In genomic region chr16:85550422-85551318, GRCh38 we compare ENCODE assay signal across 16 cellular contexts.
DNase-seq lines count a peak whose midpoint lies in the region; ATAC-seq and TF ChIP-seq lines count a peak whose summit lies in the region.
"Had no signal": no experiment of that assay in that cellular context is flagged by ENCODE, and none has a peak within 500 bp of the region (broad histone marks: within the 10 kb centered on the region; RNA-seq: fewer than 3 reads in every experiment).

No MANE protein-coding gene starts in this region.

- H3K36me3 Mint-ChIP-seq in H9 (ENCODE audit: insufficient read depth in 1 of 3, low read depth in 3 of 3): no peaks in the 10 kb centered on the region; a peak in 1 of 7 replicates
- no peaks in the 10 kb centered on the region for H3K36me3 Mint-ChIP-seq in neural progenitor cell

- no peaks in the 10 kb centered on the region for H3K9me3 Mint-ChIP-seq in H9
- H3K9me3 Mint-ChIP-seq in neural progenitor cell: peaks cover 2% of the 10 kb centered on the region
- H3K9me3 Mint-ChIP-seq: activated CD4-positive, alpha-beta memory T cell treated with anti-CD3 and anti-CD28 coated beads, Interleukin-2, amount 10 ng/mL, durations not matched to agents 7 days and 5 days; stimulated activated naive B cell treated with anti-CD40 and anti-IgM and Interleukin-4, amounts not matched to agents 10 μg/mL and 1 μg/mL and 100 μg/mL, for 72 hours had no signal

- H4K20me1 ChIP-seq in H9 (ENCODE audit: control insufficient read depth, insufficient read depth, insufficient read length) (no peaks in the 10 kb centered on the region), neural progenitor cell (ENCODE audit: low read depth) (peaks cover 4% of the 10 kb centered on the region), PC-9 (ENCODE audit: insufficient read depth) (no peaks in the 10 kb centered on the region)

- CTCF ChIA-PET in BJ (lab: Yijun Ruan, JAX): interaction anchor here (0.7 to 1.8 kb wide), 7 partner anchors 28 to 797 kb away, joined by 3 to 7 read pairs (median 4); no protein-coding TSS in a partner anchor
- CTCF ChIA-PET in PC-9 (lab: Charles Lee): interaction anchor here (0.6 kb wide), 1 partner anchor 444 kb away, joined by 6 read pairs; no protein-coding TSS in a partner anchor

- no peak for ATAC-seq in HG02970 (IDR thresholded peaks at IDR 0.05; ENCODE audit: low FRiP score, unreplicated experiment)
- ATAC-seq: gastroesophageal sphincter; stimulated activated naive B cell treated with anti-CD40 and anti-IgM and Interleukin-4, amounts not matched to agents 10 μg/mL and 1 μg/mL and 100 μg/mL, for 72 hours had no signal

- H3T11ph ChIP-seq in H9 (ENCODE audit: low read length): no peak overlapping the region

- no peak overlapping the region for H3K14ac ChIP-seq in H9 (ENCODE audit: insufficient read depth, low read length)

- H2BK12ac ChIP-seq in H9 (ENCODE audit: insufficient read length, low read depth, low read length): no peak overlapping the region

- peak; percentile 48; the same call in 1 of the 2 replicates for TF ChIP-seq CTCF in BJ (IDR thresholded peaks at IDR 0.05; ENCODE audit: insufficient read depth, low read depth, low read length)
- peak; percentile 41; the same call in 2 of the 3 replicates for TF ChIP-seq CTCF in H9 (conservative IDR thresholded peaks at IDR 0.05)
- peak in 20 of 56 donors; percentile 1 to 41 (median 16) for TF ChIP-seq CTCF in dorsolateral prefrontal cortex (IDR thresholded peaks at IDR 0.05 in 54 of 56, conservative IDR thresholded peaks at IDR 0.05 in 2 of 56; ENCODE audit: low read depth in 1 of 56, partially characterized antibody in 56 of 56)
- TF ChIP-seq CTCF in neural progenitor cell (IDR thresholded peaks at IDR 0.05): peak; percentile 26
- TF ChIP-seq CTCF in PC-9 (conservative IDR thresholded peaks at IDR 0.05): no peak

- H2BK15ac ChIP-seq in H9 (ENCODE audit: low read depth, low read length): no peak overlapping the region

- no peak overlapping the region for H2AK5ac ChIP-seq in H9 (ENCODE audit: insufficient read length, low read length)

- H2BK120ac ChIP-seq in H9 (ENCODE audit: low read depth, low read length, poor library complexity, severe bottlenecking): no peak overlapping the region

- DNase-seq in BJ (ENCODE audit: low read depth) (no peak), H9 (no peak), dorsolateral prefrontal cortex (no peak), neural progenitor cell (ENCODE audit: low spot score) (no peak), PC-9 (no peak), hypothalamus (lab: John Stamatoyannopoulos, UW) (no peak)
- no peak for DNase-seq in activated naive CD4-positive, alpha-beta T cell (lab: John Stamatoyannopoulos, UW)
- DNase-seq: activated CD4-positive, alpha-beta memory T cell treated with anti-CD3 and anti-CD28 coated beads, Interleukin-2, amount 10 ng/mL, durations not matched to agents 7 days and 5 days; activated gamma-delta T cell; GOT3; NCI-H345; stimulated activated CD4-positive, alpha-beta T cell treated with anti-CD3 and anti-CD28 coated beads, Interleukin-2, amount 100 ng/mL, for 24 hours; stimulated activated naive B cell treated with anti-CD40 and anti-IgM and Interleukin-4, amounts not matched to agents 10 μg/mL and 1 μg/mL and 100 μg/mL, for 72 hours had no signal

- no peaks in the 10 kb centered on the region for H3K79me1 ChIP-seq in H9 (ENCODE audit: insufficient read depth, low read depth, low read length, poor library complexity, severe bottlenecking)

- H3K4me2 ChIP-seq in H9 (ENCODE audit: insufficient read depth, insufficient read length, low read length) (no peak overlapping the region), neural progenitor cell (no peak overlapping the region), PC-9 (no peak overlapping the region)

- H3K27me3 ChIP-seq in BJ (ENCODE audit: control insufficient read depth, insufficient read depth, low read length): no peaks in the 10 kb centered on the region
- H3K27me3 ChIP-seq in H9 (ENCODE audit: insufficient read depth, low read length): no peaks in the 10 kb centered on the region
- no peaks in the 10 kb centered on the region for H3K27me3 ChIP-seq in dorsolateral prefrontal cortex
- peaks cover 16% of the 10 kb centered on the region for H3K27me3 ChIP-seq in neural progenitor cell
- no peaks in the 10 kb centered on the region for H3K27me3 ChIP-seq in PC-9 (ENCODE audit: insufficient read depth, low read depth)
- H3K27me3 ChIP-seq: gastroesophageal sphincter had no signal

- no peaks in the 10 kb centered on the region for H3K9me2 ChIP-seq in PC-9 (ENCODE audit: insufficient read depth)

- H4K91ac ChIP-seq in H9 (ENCODE audit: insufficient read length, low read depth, low read length): no peak overlapping the region

- H3K4ac ChIP-seq in H9 (ENCODE audit: low read depth, low read length): no peak overlapping the region

- no CpG with 5 or more reads among the region's 24 CpGs for WGBS in H9 (ENCODE audit: extremely low coverage, insufficient read length, low lambda C conversion rate)

- POLR2A ChIA-PET in BJ (lab: Charles Lee) (no interaction called here), PC-9 (lab: Charles Lee; ENCODE audit: unreplicated experiment) (no interaction called here)

- no peak overlapping the region for H3K23ac ChIP-seq in H9 (ENCODE audit: insufficient read length, low read depth, low read length)

- peaks cover 22 to 28% of the 10 kb centered on the region in 2 experiments for H3K4me1 Mint-ChIP-seq in H9
- H3K4me1 Mint-ChIP-seq in neural progenitor cell: peaks cover 25% of the 10 kb centered on the region

- H3F3A ChIP-seq in neural progenitor cell (ENCODE audit: low read depth): peaks cover 52% of the 10 kb centered on the region
- H3F3A ChIP-seq in PC-9 (ENCODE audit: insufficient read depth, low read depth): peaks cover 15% of the 10 kb centered on the region; the same call in 1 of the 2 replicates

- H2BK20ac ChIP-seq in H9 (ENCODE audit: low read depth, low read length, poor library complexity, severe bottlenecking): no peak overlapping the region

- H3K9me3 ChIP-seq in H9 (ENCODE audit: control insufficient read depth, low read depth, low read length): no peaks in the 10 kb centered on the region
- no peaks in the 10 kb centered on the region for H3K9me3 ChIP-seq in neural progenitor cell (ENCODE audit: low read depth)
- H3K9me3 ChIP-seq in PC-9 (ENCODE audit: insufficient read depth, low read depth): no peaks in the 10 kb centered on the region
- H3K9me3 ChIP-seq: gastroesophageal sphincter had no signal

- intact Hi-C loops in dorsolateral prefrontal cortex (cut with DNase I): loop anchor here in 1 of 2 donors (5.0 kb wide), 1 partner anchor 62 kb away; the partner anchor contains the start of gene GSE1
- intact Hi-C loops in PC-9 (cut with micrococcal nuclease; ENCODE audit: unreplicated experiment): no loop called here

- no peaks in the 10 kb centered on the region for H3K79me2 ChIP-seq in H9 (ENCODE audit: insufficient read depth, low read length)
- no peaks in the 10 kb centered on the region for H3K79me2 ChIP-seq in neural progenitor cell (ENCODE audit: low read depth)
- peaks cover 9% of the 10 kb centered on the region for H3K79me2 ChIP-seq in PC-9 (ENCODE audit: low read depth)

- H3K27ac Mint-ChIP-seq in H9 (peak overlapping the region in 1 of 3 experiments; percentile 93; a peak in 1 of 7 replicates), neural progenitor cell (peak overlapping the region; percentile 62)
- H3K27ac Mint-ChIP-seq: activated CD4-positive, alpha-beta memory T cell treated with anti-CD3 and anti-CD28 coated beads, Interleukin-2, amount 10 ng/mL, durations not matched to agents 7 days and 5 days; stimulated activated naive B cell treated with anti-CD40 and anti-IgM and Interleukin-4, amounts not matched to agents 10 μg/mL and 1 μg/mL and 100 μg/mL, for 72 hours had no signal

- no TSS peak for BruUV-seq in PC-9 (replicated peaks; lab: Mats Ljungman, UMichigan)

- no peaks in the 10 kb centered on the region for H3K36me3 ChIP-seq in BJ (ENCODE audit: control insufficient read depth, insufficient read depth, low read length)
- H3K36me3 ChIP-seq in neural progenitor cell: no peaks in the 10 kb centered on the region
- H3K36me3 ChIP-seq in PC-9 (ENCODE audit: low read depth): no peaks in the 10 kb centered on the region
- H3K36me3 ChIP-seq: gastroesophageal sphincter had no signal

- H3K18ac ChIP-seq in H9 (ENCODE audit: insufficient read length, low read depth, low read length): no peak overlapping the region

- H3K23me2 ChIP-seq in H9 (ENCODE audit: insufficient read length, low read depth, low read length, poor library complexity, severe bottlenecking): peaks cover 25% of the 10 kb centered on the region

- no peak overlapping the region for H4K5ac ChIP-seq in H9 (ENCODE audit: insufficient read length, low read depth, low read length)

- H3K27me3 Mint-ChIP-seq in H9 (ENCODE audit: low read depth): peaks cover 8% of the 10 kb centered on the region
- peaks cover 9% of the 10 kb centered on the region for H3K27me3 Mint-ChIP-seq in neural progenitor cell (ENCODE audit: insufficient read depth, low read depth)
- H3K27me3 Mint-ChIP-seq: stimulated activated naive B cell treated with anti-CD40 and anti-IgM and Interleukin-4, amounts not matched to agents 10 μg/mL and 1 μg/mL and 100 μg/mL, for 72 hours had no signal

- H2BK5ac ChIP-seq in H9 (ENCODE audit: insufficient read length, low read length): no peak overlapping the region

- H3K4me1 ChIP-seq in H9 (ENCODE audit: insufficient read depth, low read length) (no peaks in the 10 kb centered on the region), neural progenitor cell (peaks cover 31% of the 10 kb centered on the region), PC-9 (replicated peaks; ENCODE audit: insufficient read depth) (peaks cover 14% of the 10 kb centered on the region)

- no peak overlapping the region for H4K8ac ChIP-seq in H9 (replicated peaks; ENCODE audit: insufficient read length, low read depth, low read length)

- H3K4me3 ChIP-seq in BJ (ENCODE audit: low read depth, low read length) (no peak overlapping the region), dorsolateral prefrontal cortex (no peak overlapping the region), neural progenitor cell (no peak overlapping the region), PC-9 (no peak overlapping the region)
- H3K4me3 ChIP-seq: gastroesophageal sphincter had no signal

- H3K4me3 Mint-ChIP-seq in H9 (peak overlapping the region in 1 of 2 experiments; percentile 34; a peak in 1 of 5 replicates), neural progenitor cell (no peak overlapping the region)
- H3K4me3 Mint-ChIP-seq: activated CD4-positive, alpha-beta memory T cell treated with anti-CD3 and anti-CD28 coated beads, Interleukin-2, amount 10 ng/mL, durations not matched to agents 7 days and 5 days; stimulated activated naive B cell treated with anti-CD40 and anti-IgM and Interleukin-4, amounts not matched to agents 10 μg/mL and 1 μg/mL and 100 μg/mL, for 72 hours had no signal

- H3K27ac ChIP-seq in H9 (ENCODE audit: insufficient read length, low read depth, low read length) (no peak overlapping the region), dorsolateral prefrontal cortex (peak overlapping the region in 33 of 59 donors; percentile 4 to 75 (median 38)), neural progenitor cell (no peak overlapping the region), PC-9 (no peak overlapping the region)
- H3K27ac ChIP-seq: gastroesophageal sphincter, parathyroid adenoma had no signal

- H3K9ac ChIP-seq in H9 (ENCODE audit: extremely low read depth, insufficient read length, low read length) (no peak overlapping the region), neural progenitor cell (no peak overlapping the region)
- H3K9ac ChIP-seq: parathyroid adenoma had no signal

- no peak overlapping the region for H3K56ac ChIP-seq in H9 (ENCODE audit: insufficient read length, low read depth, low read length)

- no peak overlapping the region for H2AFZ ChIP-seq in H9 (ENCODE audit: low read length)
- H2AFZ ChIP-seq in neural progenitor cell (replicated peaks): no peak overlapping the region
- no peak overlapping the region for H2AFZ ChIP-seq in PC-9
- H2AFZ ChIP-seq: parathyroid adenoma had no signal

Comparison
In these comparisons a context has a peak if more than half of its experiments do, and no peak if none do; other contexts are left out.
1. H3K27ac ChIP-seq: peak in dorsolateral prefrontal cortex (33 of 59); none in H9 (single experiment), neural progenitor cell (single experiment) and PC-9 (single experiment).